ENCODE assay signal across 8 cellular contexts in the genomic region with DNA sequence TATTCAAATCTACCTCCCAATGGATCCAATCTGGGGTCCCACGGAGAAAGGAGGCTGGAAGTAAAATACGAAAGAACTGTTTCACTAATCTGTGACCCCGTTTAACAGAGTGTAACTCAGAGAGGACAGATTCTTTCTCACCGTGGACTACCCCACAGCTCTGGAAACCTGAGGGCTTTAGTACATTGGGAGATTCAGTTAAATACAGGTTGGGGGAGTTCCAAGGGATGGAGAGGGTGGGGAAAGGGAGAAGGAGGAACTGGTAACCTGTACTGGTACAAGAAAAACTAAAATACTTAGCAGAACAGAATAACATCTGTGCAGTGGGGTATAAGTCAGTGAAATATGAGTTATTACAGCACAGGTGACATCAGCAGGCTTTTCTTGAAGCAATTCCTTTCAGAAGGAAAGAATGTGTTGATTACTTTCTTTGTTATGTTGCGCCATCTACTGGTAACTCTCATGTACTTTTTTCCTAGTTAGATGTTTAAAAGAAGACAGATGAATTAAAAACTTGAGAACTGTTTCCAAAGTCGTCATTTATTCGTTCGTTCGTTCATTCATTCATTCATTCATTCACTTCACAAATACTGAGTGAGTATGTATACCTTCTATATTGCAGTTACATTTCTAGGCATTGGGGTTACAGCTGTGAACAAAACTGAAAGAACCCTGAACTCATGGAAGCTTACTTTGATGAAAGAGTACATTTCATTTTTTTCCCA. TPM values are rescaled to one million over a fixed set of nuclear protein-coding genes. Genes with fewer than 3 reads are reported as not detected.
DNase-seq lines count a peak whose midpoint lies in the region; ATAC-seq and TF ChIP-seq lines count a peak whose summit lies in the region.

No MANE protein-coding gene starts in this region.

- TF ChIP-seq CTCF in GM23338 (conservative IDR thresholded peaks at IDR 0.05; ENCODE audit: low read depth in 2 of 2) (peak; percentile 73 to 81), ascending aorta (IDR thresholded peaks at IDR 0.05) (peak; percentile 48 to 60 (median 59)), smooth muscle cell (IDR thresholded peaks at IDR 0.05; ENCODE audit: borderline replicate concordance, insufficient read depth, poor library complexity, severe bottlenecking) (peak; percentile 71)

- H3K4me3 Mint-ChIP-seq in CD4-positive, CD25-positive, alpha-beta regulatory T cell, result no peak overlapping the region
- H3K4me3 Mint-ChIP-seq in GM23338, result no peak overlapping the region

- H3K27me3 Mint-ChIP-seq in CD4-positive, CD25-positive, alpha-beta regulatory T cell, result peaks cover 12% of the 10 kb centered on the region
- no peaks in the 10 kb centered on the region for H3K27me3 Mint-ChIP-seq in GM23338 (ENCODE audit: insufficient read depth, low read depth, poor library complexity)

- no peaks in the 10 kb centered on the region for H3K4me1 ChIP-seq in CD4-positive, CD25-positive, alpha-beta regulatory T cell (ENCODE audit: control insufficient read depth, insufficient read depth, low read length, poor library complexity, severe bottlenecking)
- no peaks in the 10 kb centered on the region for H3K4me1 ChIP-seq in GM23338 (ENCODE audit: insufficient read depth)
- H3K4me1 ChIP-seq in ascending aorta, result no peaks in the 10 kb centered on the region
- peaks cover 5% of the 10 kb centered on the region for H3K4me1 ChIP-seq in smooth muscle cell (ENCODE audit: low read depth)

- H3K27ac ChIP-seq in CD4-positive, CD25-positive, alpha-beta regulatory T cell (ENCODE audit: insufficient read depth, low read length, poor library complexity, severe bottlenecking), result no peak overlapping the region
- no peak overlapping the region for H3K27ac ChIP-seq in GM23338 (ENCODE audit: low read depth)
- no peak overlapping the region for H3K27ac ChIP-seq in ascending aorta
- H3K27ac ChIP-seq in smooth muscle cell (ENCODE audit: low read depth), result peak overlapping the region; percentile 89

- 24% methylated on average over 9 of the region's 9 CpGs for WGBS in smooth muscle cell (ENCODE audit: low lambda C conversion rate)

- no peaks in the 10 kb centered on the region for H3K9me3 ChIP-seq in CD4-positive, CD25-positive, alpha-beta regulatory T cell (ENCODE audit: control insufficient read depth in 2 of 2, low read length in 2 of 2)
- no peaks in the 10 kb centered on the region for H3K9me3 ChIP-seq in ascending aorta
- no peaks in the 10 kb centered on the region for H3K9me3 ChIP-seq in smooth muscle cell (replicated peaks; ENCODE audit: low read depth)

- no peaks in the 10 kb centered on the region for H3K9me3 Mint-ChIP-seq in CD4-positive, CD25-positive, alpha-beta regulatory T cell
- H3K9me3 Mint-ChIP-seq in GM23338, result peaks cover 17% of the 10 kb centered on the region; the same call in 2 of the 3 replicates

- H3F3A ChIP-seq in GM23338 (replicated peaks; ENCODE audit: low read depth) (no peaks in the 10 kb centered on the region), smooth muscle cell (ENCODE audit: low read depth) (peaks cover 7% of the 10 kb centered on the region)

- ATAC-seq in CD4-positive, CD25-positive, alpha-beta regulatory T cell (ENCODE audit: low read depth in 2 of 2), result no peak
- ATAC-seq in GM23338 (peak; percentile 66), HG03469 (IDR thresholded peaks at IDR 0.05; ENCODE audit: unreplicated experiment) (no peak)

- H3K36me3 ChIP-seq in CD4-positive, CD25-positive, alpha-beta regulatory T cell (ENCODE audit: control insufficient read depth, insufficient read depth, low read length), result no peaks in the 10 kb centered on the region
- H3K36me3 ChIP-seq in GM23338 (ENCODE audit: insufficient read depth), result no peaks in the 10 kb centered on the region
- no peaks in the 10 kb centered on the region for H3K36me3 ChIP-seq in ascending aorta
- H3K36me3 ChIP-seq in smooth muscle cell (ENCODE audit: low read depth), result no peaks in the 10 kb centered on the region
- H3K36me3 ChIP-seq in H7 (replicated peaks; ENCODE audit: control insufficient read depth, insufficient read depth, low read length), result no peaks in the 10 kb centered on the region

- H3K79me2 ChIP-seq in GM23338 (replicated peaks; ENCODE audit: insufficient read depth) (no peaks in the 10 kb centered on the region), smooth muscle cell (ENCODE audit: low read depth) (no peaks in the 10 kb centered on the region)

- H3K4me3 ChIP-seq in CD4-positive, CD25-positive, alpha-beta regulatory T cell (ENCODE audit: low read depth, low read length), result no peak overlapping the region
- H3K4me3 ChIP-seq in GM23338 (no peak overlapping the region), ascending aorta (no peak overlapping the region), smooth muscle cell (no peak overlapping the region), H7 (ENCODE audit: insufficient read depth, low read depth, low read length) (no peak overlapping the region)

- H3K27me3 ChIP-seq in CD4-positive, CD25-positive, alpha-beta regulatory T cell (ENCODE audit: control insufficient read depth, insufficient read depth, low read length), result peaks cover 3% of the 10 kb centered on the region
- H3K27me3 ChIP-seq in GM23338 (ENCODE audit: insufficient read depth), result no peaks in the 10 kb centered on the region
- H3K27me3 ChIP-seq in ascending aorta, result no peaks in the 10 kb centered on the region
- no peaks in the 10 kb centered on the region for H3K27me3 ChIP-seq in smooth muscle cell (ENCODE audit: low read depth)
- no peaks in the 10 kb centered on the region for H3K27me3 ChIP-seq in H7 (ENCODE audit: control insufficient read depth, insufficient read depth, low read length)

- no peaks in the 10 kb centered on the region for H3K36me3 Mint-ChIP-seq in CD4-positive, CD25-positive, alpha-beta regulatory T cell
- H3K36me3 Mint-ChIP-seq in GM23338 (ENCODE audit: low read depth), result peaks cover 3% of the 10 kb centered on the region; the same call in 1 of the 3 replicates

- H2AFZ ChIP-seq in GM23338, result peak overlapping the region; percentile 4; the same call in 1 of the 2 replicates
- H2AFZ ChIP-seq in smooth muscle cell (ENCODE audit: low read depth), result no peak overlapping the region

- intact Hi-C loops in ascending aorta (cut with DNase I), result loop anchor here (1.0 to 10.0 kb wide), 2 partner anchors 81 to 415 kb away; no protein-coding TSS in a partner anchor

- H3K4me2 ChIP-seq in GM23338, result no peak overlapping the region
- H3K4me2 ChIP-seq in smooth muscle cell, result no peak overlapping the region

- H4K20me1 ChIP-seq in GM23338 (replicated peaks; ENCODE audit: insufficient read depth) (no peaks in the 10 kb centered on the region), smooth muscle cell (ENCODE audit: low read depth) (no peaks in the 10 kb centered on the region)

- H3K27ac Mint-ChIP-seq in CD4-positive, CD25-positive, alpha-beta regulatory T cell, result peak overlapping the region in 1 of 3 donors; percentile 4
- no peak overlapping the region for H3K27ac Mint-ChIP-seq in GM23338

- peak overlapping the region; percentile 73 for H3K9ac ChIP-seq in smooth muscle cell (ENCODE audit: low read depth)

- no peaks in the 10 kb centered on the region for H3K9me2 ChIP-seq in GM23338 (ENCODE audit: insufficient read depth)

- no peaks in the 10 kb centered on the region for H3K4me1 Mint-ChIP-seq in CD4-positive, CD25-positive, alpha-beta regulatory T cell
- H3K4me1 Mint-ChIP-seq in GM23338, result peaks cover 8% of the 10 kb centered on the region

- peak in 2 of 3 donors; percentile 64 to 78 for DNase-seq in CD4-positive, CD25-positive, alpha-beta regulatory T cell
- DNase-seq in GM23338 (ENCODE audit: low spot score), result peak; percentile 86
- peak; percentile 62 for DNase-seq in NCI-H345 (lab: John Stamatoyannopoulos, UW)
- no peak for DNase-seq in ascending aorta (ENCODE audit: low spot score in 2 of 2)
- DNase-seq in hepatic stellate cell (ENCODE audit: low spot score), result peak; percentile 14
- no peak for DNase-seq in smooth muscle cell (lab: John Stamatoyannopoulos, UW; ENCODE audit: unreplicated experiment)
- no peak for DNase-seq in H7

TF ChIP-seq in GM23338, 12 proteins besides CTCF, POLR2A, EP300 and RAD21 (continues in another document):
- TF ChIP-seq EZH2 (IDR thresholded peaks at IDR 0.05; ENCODE audit: low read depth, unreplicated experiment), result no peak
- TF ChIP-seq ZNF114 (CRISPR knock-in tag; IDR thresholded peaks at IDR 0.05), result no peak
- TF ChIP-seq, protein P1, sequence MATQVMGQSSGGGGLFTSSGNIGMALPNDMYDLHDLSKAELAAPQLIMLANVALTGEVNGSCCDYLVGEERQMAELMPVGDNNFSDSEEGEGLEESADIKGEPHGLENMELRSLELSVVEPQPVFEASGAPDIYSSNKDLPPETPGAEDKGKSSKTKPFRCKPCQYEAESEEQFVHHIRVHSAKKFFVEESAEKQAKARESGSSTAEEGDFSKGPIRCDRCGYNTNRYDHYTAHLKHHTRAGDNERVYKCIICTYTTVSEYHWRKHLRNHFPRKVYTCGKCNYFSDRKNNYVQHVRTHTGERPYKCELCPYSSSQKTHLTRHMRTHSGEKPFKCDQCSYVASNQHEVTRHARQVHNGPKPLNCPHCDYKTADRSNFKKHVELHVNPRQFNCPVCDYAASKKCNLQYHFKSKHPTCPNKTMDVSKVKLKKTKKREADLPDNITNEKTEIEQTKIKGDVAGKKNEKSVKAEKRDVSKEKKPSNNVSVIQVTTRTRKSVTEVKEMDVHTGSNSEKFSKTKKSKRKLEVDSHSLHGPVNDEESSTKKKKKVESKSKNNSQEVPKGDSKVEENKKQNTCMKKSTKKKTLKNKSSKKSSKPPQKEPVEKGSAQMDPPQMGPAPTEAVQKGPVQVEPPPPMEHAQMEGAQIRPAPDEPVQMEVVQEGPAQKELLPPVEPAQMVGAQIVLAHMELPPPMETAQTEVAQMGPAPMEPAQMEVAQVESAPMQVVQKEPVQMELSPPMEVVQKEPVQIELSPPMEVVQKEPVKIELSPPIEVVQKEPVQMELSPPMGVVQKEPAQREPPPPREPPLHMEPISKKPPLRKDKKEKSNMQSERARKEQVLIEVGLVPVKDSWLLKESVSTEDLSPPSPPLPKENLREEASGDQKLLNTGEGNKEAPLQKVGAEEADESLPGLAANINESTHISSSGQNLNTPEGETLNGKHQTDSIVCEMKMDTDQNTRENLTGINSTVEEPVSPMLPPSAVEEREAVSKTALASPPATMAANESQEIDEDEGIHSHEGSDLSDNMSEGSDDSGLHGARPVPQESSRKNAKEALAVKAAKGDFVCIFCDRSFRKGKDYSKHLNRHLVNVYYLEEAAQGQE (IDR thresholded peaks at IDR 0.05; ENCODE audit: unreplicated experiment), result no peak
- TF ChIP-seq POLR2AphosphoS5 (IDR thresholded peaks at IDR 0.05; ENCODE audit: low read depth), result no peak
- TF ChIP-seq EZH2phosphoT487 (IDR thresholded peaks at IDR 0.05; ENCODE audit: unreplicated experiment), result no peak
- no peak for TF ChIP-seq STAT1 (IDR thresholded peaks at IDR 0.05; ENCODE audit: unreplicated experiment)
- no peak for TF ChIP-seq NANOG (IDR thresholded peaks at IDR 0.05; ENCODE audit: borderline replicate concordance)

RNA-seq across cellular contexts. Expression of a gene that starts 30.0 kb away (rescaled TPM):
- total RNA-seq in CD4-positive, CD25-positive, alpha-beta regulatory T cell, result 29.9 TPM
- 10 to 100 TPM; 22.3 to 25.1 (median 23.5) TPM for polyA plus RNA-seq in CD4-positive, CD25-positive, alpha-beta regulatory T cell
- total RNA-seq in GM23338 (2014; rRNA removed; shearing (Covaris generic)), result 51.1 and 61.0 TPM in 2 replicates
- polyA plus RNA-seq in GM23338 (2016; fragmentation: Nextera tagmentation; extraction: Ambion mirVana) (29.4 and 30.4 TPM in 2 replicates), smooth muscle cell (105 and 136 TPM in 2 replicates)
- total RNA-seq in ascending aorta (306 TPM), smooth muscle cell (171 and 187 TPM in 2 replicates)
- total RNA-seq in H7 (2014; rRNA removed; shearing (Covaris generic)), result 51.8 and 53.2 TPM in 2 replicates

Comparison
In these comparisons a context has a peak if more than half of its experiments do, and no peak if none do; other contexts are left out.
1. DNase-seq: peak in CD4-positive, CD25-positive, alpha-beta regulatory T cell (2 of 3), GM23338 (single experiment), NCI-H345 (single experiment) and hepatic stellate cell (single experiment); none in ascending aorta (0 of 2), smooth muscle cell (single experiment) and H7 (single experiment).
2. Peak in every context shown above with its lines, with median percentiles within 50 percentile points of each other: CTCF ChIP-seq.